8 cellular contexts compared by ENCODE assay signal in genomic region chr4:83484500-83485431, GRCh38. TPM values are rescaled to one million over a fixed set of nuclear protein-coding genes. Genes with fewer than 3 reads are reported as not detected.
A peak's percentile ranks its signal among the peaks of the same experiment; 100 is the strongest.
DNase-seq lines count a peak whose midpoint lies in the region; ATAC-seq and FAIRE-seq lines count a peak whose summit lies in the region.

ABRAXAS1 (minus strand) TSS chr4:83485100; CDS start chr4:83485072, 28 bp downstream.

- no peaks in the 10 kb centered on the region for H3K27me3 ChIP-seq in endocrine pancreas (ENCODE audit: control insufficient read depth, insufficient read depth, low read length)

- no peaks in the 10 kb centered on the region for H3K9me3 ChIP-seq in endocrine pancreas (ENCODE audit: control insufficient read depth, low read length)

- peaks cover 5% of the 10 kb centered on the region for H3K4me1 ChIP-seq in endocrine pancreas (ENCODE audit: control insufficient read depth, insufficient read depth, low read length)

- H3K9ac ChIP-seq in endocrine pancreas (ENCODE audit: control insufficient read depth, insufficient read depth, low read length), result peak within 1 kb of the TSS; percentile 42

- H3K4me1 Mint-ChIP-seq in activated CD8-positive, alpha-beta memory T cell treated with anti-CD3 and anti-CD28 coated beads, Interleukin-2, amount 10 ng/mL, durations not matched to agents 7 days and 5 days, result peaks cover 15% of the 10 kb centered on the region

- DNase-seq in COR-L47 (lab: John Stamatoyannopoulos, UW) (peak; percentile 95), HTR-8/SVneo (ENCODE audit: insufficient read length, low spot score) (peak; percentile 83), NOMO-1 treated with DMSO at 0.1 percent for 48 hours (lab: John Stamatoyannopoulos, UW; ENCODE audit: unreplicated experiment) (peak; percentile 91), mesenteric fat pad (ENCODE audit: low spot score) (peak; percentile 96)
- peak; percentile 94 for DNase-seq in activated CD8-positive, alpha-beta memory T cell treated with anti-CD3 and anti-CD28 coated beads, Interleukin-2, amount 10 ng/mL, durations not matched to agents 7 days and 5 days
- peak; percentile 87 for DNase-seq in stimulated activated CD8-positive, alpha-beta memory T cell treated with anti-CD3 and anti-CD28 coated beads, Interleukin-15, amount 100 ng/mL, for 1 hour (ENCODE audit: low read depth)

- H3K27ac Mint-ChIP-seq in activated CD8-positive, alpha-beta memory T cell treated with anti-CD3 and anti-CD28 coated beads, Interleukin-2, amount 10 ng/mL, durations not matched to agents 7 days and 5 days, result peak within 1 kb of the TSS; percentile 93

- FAIRE-seq in HTR-8/SVneo (lab: Jason Lieb, UNC), result no peak

- peaks cover 3% of the 10 kb centered on the region for H3K36me3 Mint-ChIP-seq in activated CD8-positive, alpha-beta memory T cell treated with anti-CD3 and anti-CD28 coated beads, Interleukin-2, amount 10 ng/mL, durations not matched to agents 7 days and 5 days

- H3K4me3 Mint-ChIP-seq in activated CD8-positive, alpha-beta memory T cell treated with anti-CD3 and anti-CD28 coated beads, Interleukin-2, amount 10 ng/mL, durations not matched to agents 7 days and 5 days, result peak within 1 kb of the TSS; percentile 94

- H3K27me3 Mint-ChIP-seq in activated CD8-positive, alpha-beta memory T cell treated with anti-CD3 and anti-CD28 coated beads, Interleukin-2, amount 10 ng/mL, durations not matched to agents 7 days and 5 days, result no peaks in the 10 kb centered on the region

- H3K36me3 ChIP-seq in endocrine pancreas (ENCODE audit: control insufficient read depth, insufficient read depth, low read length), result no peaks in the 10 kb centered on the region

- CTCF ChIA-PET in activated CD8-positive, alpha-beta memory T cell treated with anti-CD3 and anti-CD28 coated beads, Interleukin-2, amount 10 ng/mL, durations not matched to agents 7 days and 5 days (lab: Charles Lee), result interaction anchor here (0.6 to 2.9 kb wide), 5 partner anchors 24 to 162 kb away, joined by 3 to 11 read pairs (median 3); no protein-coding TSS in a partner anchor

- H3K9me3 Mint-ChIP-seq in activated CD8-positive, alpha-beta memory T cell treated with anti-CD3 and anti-CD28 coated beads, Interleukin-2, amount 10 ng/mL, durations not matched to agents 7 days and 5 days (ENCODE audit: low read depth), result no peaks in the 10 kb centered on the region

- peak within 1 kb of the TSS; percentile 92 for H3K4me3 ChIP-seq in endocrine pancreas (ENCODE audit: control insufficient read depth, insufficient read depth, low read length)

- peak; percentile 96 for ATAC-seq in GM21381 (IDR thresholded peaks at IDR 0.05; ENCODE audit: unreplicated experiment)
- ATAC-seq in activated CD8-positive, alpha-beta memory T cell treated with anti-CD3 and anti-CD28 coated beads, Interleukin-2, amount 10 ng/mL, durations not matched to agents 7 days and 5 days, result peak; percentile 96

RNA-seq across cellular contexts. Expression of gene ABRAXAS1, which starts in this region (rescaled TPM):
- 10 to 100 TPM; 11.3 to 11.5 TPM for total RNA-seq in activated CD8-positive, alpha-beta memory T cell treated with anti-CD3 and anti-CD28 coated beads, Interleukin-2, amount 10 ng/mL, durations not matched to agents 7 days and 5 days
- total RNA-seq in mesenteric fat pad, result 9.0 TPM

Comparison
In these comparisons a context has a peak if more than half of its experiments do, and no peak if none do; other contexts are left out.
1. Peak in every context shown above with its lines: DNase-seq, ATAC-seq and H3K4me3 ChIP-seq.